ENCODE assay signal across 13 cellular contexts in genomic region chr7:29190349-29191045, GRCh38. TPM values are rescaled to one million over a fixed set of nuclear protein-coding genes. Genes with fewer than 3 reads are reported as not detected.
DNase-seq lines count a peak whose midpoint lies in the region; ATAC-seq, FAIRE-seq and TF ChIP-seq lines count a peak whose summit lies in the region.
"Had no signal": no experiment of that assay in that cellular context is flagged by ENCODE, and none has a peak within 500 bp of the region (broad histone marks: within the 10 kb centered on the region; RNA-seq: fewer than 3 reads in every experiment).

No MANE protein-coding gene starts in this region.

- no peak overlapping the region for H2AFZ ChIP-seq in neural progenitor cell (replicated peaks)

- peaks cover 45% of the 10 kb centered on the region for H3K4me1 Mint-ChIP-seq in WTC11
- H3K4me1 Mint-ChIP-seq in neural progenitor cell = peaks cover 25% of the 10 kb centered on the region

- no peaks in the 10 kb centered on the region for H3K9me3 ChIP-seq in neural progenitor cell (ENCODE audit: low read depth)

- no peak overlapping the region for H3K9ac ChIP-seq in neural progenitor cell

- H3F3A ChIP-seq in neural progenitor cell (ENCODE audit: low read depth) = peaks cover 16% of the 10 kb centered on the region

- no peak for FAIRE-seq in D721Med (lab: Jason Lieb, UNC)

- H3K4me2 ChIP-seq in neural progenitor cell = peak overlapping the region; percentile 62

- peaks cover 14% of the 10 kb centered on the region for H3K4me1 ChIP-seq in neural progenitor cell

- peak; percentile 63 for DNase-seq in H4 (ENCODE audit: low spot score)
- DNase-seq in NCI-H1930 (lab: John Stamatoyannopoulos, UW) = peak; percentile 35 to 56
- no peak for DNase-seq in WTC11 (ENCODE audit: low spot score)
- DNase-seq in neural progenitor cell (ENCODE audit: low spot score) = no peak
- no peak for DNase-seq in D721Med (ENCODE audit: insufficient read length, low spot score)
- no peak for DNase-seq in NCI-H524 (lab: John Stamatoyannopoulos, UW)
- DNase-seq: NCI-H524 treated with DMSO at 0.1 percent for 48 hours, SIG-M5 had no signal

- peaks cover 6% of the 10 kb centered on the region for H4K20me1 ChIP-seq in neural progenitor cell (ENCODE audit: low read depth)

- H3K27me3 Mint-ChIP-seq in WTC11 (ENCODE audit: low read depth) (peaks cover 55% of the 10 kb centered on the region), neural progenitor cell (ENCODE audit: insufficient read depth, low read depth) (peaks cover 21% of the 10 kb centered on the region)

- H3K36me3 ChIP-seq in neural progenitor cell = no peaks in the 10 kb centered on the region

- ATAC-seq in WTC11 = no peak
- no peak for ATAC-seq in HG03520 (IDR thresholded peaks at IDR 0.05; ENCODE audit: unreplicated experiment)
- ATAC-seq in GM19455 (IDR thresholded peaks at IDR 0.05; ENCODE audit: unreplicated experiment) = no peak

- H3K9me3 Mint-ChIP-seq in WTC11 = no peaks in the 10 kb centered on the region
- H3K9me3 Mint-ChIP-seq in neural progenitor cell = no peaks in the 10 kb centered on the region

- H3K79me2 ChIP-seq in neural progenitor cell (ENCODE audit: low read depth) = no peaks in the 10 kb centered on the region

- H3K36me3 Mint-ChIP-seq in WTC11 (no peaks in the 10 kb centered on the region), neural progenitor cell (no peaks in the 10 kb centered on the region)
- H3K36me3 Mint-ChIP-seq: activated naive CD8-positive, alpha-beta T cell had no signal

- H3K27me3 ChIP-seq in neural progenitor cell = peaks cover 63% of the 10 kb centered on the region

- H3K27ac Mint-ChIP-seq in WTC11 (0 out of 2 replicates have a peak overlapping the region, but pooled peaks have one; percentile 45), neural progenitor cell (no peak overlapping the region)
- H3K27ac Mint-ChIP-seq: activated CD8-positive, alpha-beta memory T cell treated with anti-CD3 and anti-CD28 coated beads, Interleukin-2, amount 10 ng/mL, durations not matched to agents 7 days and 5 days; activated naive CD8-positive, alpha-beta T cell; B cell had no signal

- H3K27ac ChIP-seq in neural progenitor cell = no peak overlapping the region

- H3K4me3 ChIP-seq in neural progenitor cell = no peak overlapping the region

- POLR2A ChIA-PET in WTC11 (lab: Charles Lee) = interaction anchor here (0.7 to 1.2 kb wide), 2 partner anchors 155 to 221 kb away, joined by 3 to 4 read pairs; no protein-coding TSS in a partner anchor

- H3K4me3 Mint-ChIP-seq in WTC11 = peak overlapping the region; percentile 46
- H3K4me3 Mint-ChIP-seq in neural progenitor cell = no peak overlapping the region
- H3K4me3 Mint-ChIP-seq: activated CD8-positive, alpha-beta memory T cell treated with anti-CD3 and anti-CD28 coated beads, Interleukin-2, amount 10 ng/mL, durations not matched to agents 7 days and 5 days; activated naive CD8-positive, alpha-beta T cell; B cell had no signal

- no peak for TF ChIP-seq CTCF in WTC11 (IDR thresholded peaks at IDR 0.05)
- TF ChIP-seq CTCF in neural progenitor cell (IDR thresholded peaks at IDR 0.05) = no peak
- no peak for TF ChIP-seq CTCF in D721Med (IDR thresholded peaks at IDR 0.05; ENCODE audit: insufficient read depth, missing control alignments)

- CTCF ChIA-PET in WTC11 (lab: Charles Lee) = interaction anchor here (0.6 to 3.4 kb wide), 86 partner anchors 7 to 508 kb away, joined by 3 to 44 read pairs (median 6); partner anchors contain the start of gene CPVL

TF ChIP-seq in WTC11, 78 proteins besides CTCF, POLR2A, EP300 and RAD21:
- TF ChIP-seq ZNF219 (CRISPR knock-in tag; IDR thresholded peaks at IDR 0.05; ENCODE audit: borderline replicate concordance) (no peak), NFE2L1 (CRISPR knock-in tag; IDR thresholded peaks at IDR 0.05) (no peak), GABPB1 (CRISPR knock-in tag; IDR thresholded peaks at IDR 0.05) (peak; percentile 96)
- TF ChIP-seq, protein P1, sequence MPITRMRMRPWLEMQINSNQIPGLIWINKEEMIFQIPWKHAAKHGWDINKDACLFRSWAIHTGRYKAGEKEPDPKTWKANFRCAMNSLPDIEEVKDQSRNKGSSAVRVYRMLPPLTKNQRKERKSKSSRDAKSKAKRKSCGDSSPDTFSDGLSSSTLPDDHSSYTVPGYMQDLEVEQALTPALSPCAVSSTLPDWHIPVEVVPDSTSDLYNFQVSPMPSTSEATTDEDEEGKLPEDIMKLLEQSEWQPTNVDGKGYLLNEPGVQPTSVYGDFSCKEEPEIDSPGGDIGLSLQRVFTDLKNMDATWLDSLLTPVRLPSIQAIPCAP (CRISPR knock-in tag; IDR thresholded peaks at IDR 0.05) = no peak
TF ChIP-seq in WTC11: peak in this region for 1.

RNA-seq across cellular contexts. Expression of gene CHN2, which starts 4.1 kb away (rescaled TPM):
- total RNA-seq in H4 (2014; rRNA removed; shearing (Covaris generic)) = 4.7 and 17.2 TPM in 2 replicates
- total RNA-seq in WTC11 (2021) = 5.0 to 6.6 TPM (median 5.9 TPM) in 3 replicates
- total RNA-seq in neural progenitor cell (ENCODE audit: low replicate concordance) = 6.6 and 7.7 TPM in 2 replicates

RNA-seq across cellular contexts. Expression of gene CPVL, which starts 44.2 kb away (rescaled TPM):
- 106 and 113 TPM in 2 replicates for total RNA-seq in H4 (2014; rRNA removed; shearing (Covaris generic))
- total RNA-seq in WTC11 (2021) (34.2 to 43.8 TPM (median 42.6 TPM) in 3 replicates), neural progenitor cell (ENCODE audit: low replicate concordance) (40.5 and 56.6 TPM in 2 replicates)
- total RNA-seq: B cell had no signal

Comparison
In these comparisons a context has a peak if more than half of its experiments do, and no peak if none do; other contexts are left out.
1. DNase-seq: peak in H4 (single experiment) and NCI-H1930 (2 of 2); none in WTC11 (single experiment), neural progenitor cell (single experiment), D721Med (single experiment) and NCI-H524 (0 of 2).